13 cellular contexts compared by ENCODE assay signal in the genomic region with DNA sequence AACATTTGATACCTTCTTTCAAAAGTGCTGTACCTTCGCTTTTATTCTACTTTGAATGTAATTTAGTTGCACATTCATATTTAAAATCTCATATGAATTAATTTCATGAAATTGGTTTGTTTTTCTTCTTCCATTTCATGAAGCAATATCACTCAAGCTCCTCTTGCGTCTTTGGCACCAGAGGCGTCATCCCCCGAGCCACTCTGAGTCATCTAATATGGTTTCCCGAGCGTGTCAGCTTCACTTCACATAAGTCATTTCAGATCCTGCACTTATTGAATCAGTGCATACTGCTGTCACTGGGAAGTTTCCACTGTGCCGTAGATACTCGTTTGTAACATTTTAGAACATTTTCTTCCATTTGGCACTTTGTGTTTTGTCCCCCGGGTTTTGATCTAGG. TPM values are rescaled to one million over a fixed set of nuclear protein-coding genes. Genes with fewer than 3 reads are reported as not detected.
DNase-seq lines count a peak whose midpoint lies in the region; ATAC-seq and TF ChIP-seq lines count a peak whose summit lies in the region.
"Had no signal": no experiment of that assay in that cellular context is flagged by ENCODE, and none has a peak within 500 bp of the region (broad histone marks: within the 10 kb centered on the region; RNA-seq: fewer than 3 reads in every experiment).

No MANE protein-coding gene starts in this region.

- H3K4me3 ChIP-seq in fibroblast of villous mesenchyme (ENCODE audit: low read depth, low read length): no peak overlapping the region

- ATAC-seq in GM18867 (IDR thresholded peaks at IDR 0.05; ENCODE audit: unreplicated experiment): no peak
- ATAC-seq in HG03139 (IDR thresholded peaks at IDR 0.05; ENCODE audit: unreplicated experiment): no peak

- TF ChIP-seq CTCF in fibroblast of villous mesenchyme (IDR thresholded peaks at IDR 0.05; ENCODE audit: insufficient read depth, low read depth, low read length): no peak

- peak; percentile 57 for DNase-seq in A172 (ENCODE audit: low spot score)
- DNase-seq in EH (ENCODE audit: low read depth): peak; percentile 61
- peak; percentile 25 for DNase-seq in SK-N-DZ (ENCODE audit: low spot score)
- peak; percentile 28 for DNase-seq in fibroblast of villous mesenchyme (ENCODE audit: low read depth)
- no peak for DNase-seq in NCI-H82 treated with DMSO at 0.1 percent for 48 hours (lab: John Stamatoyannopoulos, UW; ENCODE audit: unreplicated experiment)
- DNase-seq in SKM-1 (lab: John Stamatoyannopoulos, UW; ENCODE audit: unreplicated experiment): no peak
- DNase-seq: CD4-positive, alpha-beta memory T cell; NCI-H510A; SHP77 treated with DMSO at 0.1 percent for 48 hours; stimulated activated CD4-positive, alpha-beta T cell treated with anti-CD3 and anti-CD28 coated beads, Interleukin-2, amount 100 ng/mL, for 48 hours; stimulated activated naive CD4-positive, alpha-beta T cell treated with Interleukin-2 at 50 U/mL for 16 hours had no signal

RNA-seq across cellular contexts. Expression of gene WDR25, which starts 52.4 kb away (rescaled TPM):
- total RNA-seq in A172 (2014; rRNA removed; shearing (Covaris generic)): 11.2 and 12.9 TPM in 2 replicates
- polyA plus RNA-seq in SK-N-DZ (2014; cell fraction: cytosol; rRNA removed): 5.9 and 6.5 TPM in 2 replicates
- polyA plus RNA-seq in SK-N-DZ (2014; cell fraction: nucleus; rRNA removed): 3.8 TPM in 2 replicates
- 15.1 and 17.7 TPM in 2 replicates for total RNA-seq in fibroblast of villous mesenchyme

Comparison
In these comparisons a context has a peak if more than half of its experiments do, and no peak if none do; other contexts are left out.
1. DNase-seq: peak in A172 (single experiment), EH (single experiment), SK-N-DZ (single experiment) and fibroblast of villous mesenchyme (single experiment); none in NCI-H82 treated with DMSO at 0.1 percent for 48 hours (single experiment) and SKM-1 (single experiment).